Comparison of ENCODE assay signal across 1 cellular context in the genomic region with DNA sequence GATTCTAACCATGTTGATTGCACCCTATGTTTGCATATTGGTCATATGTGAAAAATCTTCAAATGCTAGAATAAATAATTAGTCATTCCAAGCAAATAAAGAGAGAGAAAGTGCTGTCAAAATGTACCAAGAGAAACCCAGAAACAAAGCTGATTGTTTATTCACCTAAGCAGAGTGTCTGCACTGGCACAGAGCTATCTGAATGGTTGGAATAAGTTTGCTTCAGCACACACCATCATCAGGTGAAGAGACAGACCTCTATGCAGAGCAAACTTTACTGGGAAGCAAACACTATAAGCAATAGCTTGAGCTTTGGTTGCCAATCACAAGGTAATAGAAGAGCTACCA.
TF ChIP-seq lines count a peak whose summit lies in the region.

No MANE protein-coding gene starts in this region.

TF ChIP-seq in HCT116, 20 proteins besides CTCF, POLR2A, EP300 and RAD21 (continued from another document):
- TF ChIP-seq EZH2 (IDR thresholded peaks at IDR 0.05) = no peak
- TF ChIP-seq YY1 (IDR thresholded peaks at IDR 0.05; ENCODE audit: extremely low read depth, insufficient replicate concordance, low read depth, low read length) = no peak
- TF ChIP-seq, protein P1, sequence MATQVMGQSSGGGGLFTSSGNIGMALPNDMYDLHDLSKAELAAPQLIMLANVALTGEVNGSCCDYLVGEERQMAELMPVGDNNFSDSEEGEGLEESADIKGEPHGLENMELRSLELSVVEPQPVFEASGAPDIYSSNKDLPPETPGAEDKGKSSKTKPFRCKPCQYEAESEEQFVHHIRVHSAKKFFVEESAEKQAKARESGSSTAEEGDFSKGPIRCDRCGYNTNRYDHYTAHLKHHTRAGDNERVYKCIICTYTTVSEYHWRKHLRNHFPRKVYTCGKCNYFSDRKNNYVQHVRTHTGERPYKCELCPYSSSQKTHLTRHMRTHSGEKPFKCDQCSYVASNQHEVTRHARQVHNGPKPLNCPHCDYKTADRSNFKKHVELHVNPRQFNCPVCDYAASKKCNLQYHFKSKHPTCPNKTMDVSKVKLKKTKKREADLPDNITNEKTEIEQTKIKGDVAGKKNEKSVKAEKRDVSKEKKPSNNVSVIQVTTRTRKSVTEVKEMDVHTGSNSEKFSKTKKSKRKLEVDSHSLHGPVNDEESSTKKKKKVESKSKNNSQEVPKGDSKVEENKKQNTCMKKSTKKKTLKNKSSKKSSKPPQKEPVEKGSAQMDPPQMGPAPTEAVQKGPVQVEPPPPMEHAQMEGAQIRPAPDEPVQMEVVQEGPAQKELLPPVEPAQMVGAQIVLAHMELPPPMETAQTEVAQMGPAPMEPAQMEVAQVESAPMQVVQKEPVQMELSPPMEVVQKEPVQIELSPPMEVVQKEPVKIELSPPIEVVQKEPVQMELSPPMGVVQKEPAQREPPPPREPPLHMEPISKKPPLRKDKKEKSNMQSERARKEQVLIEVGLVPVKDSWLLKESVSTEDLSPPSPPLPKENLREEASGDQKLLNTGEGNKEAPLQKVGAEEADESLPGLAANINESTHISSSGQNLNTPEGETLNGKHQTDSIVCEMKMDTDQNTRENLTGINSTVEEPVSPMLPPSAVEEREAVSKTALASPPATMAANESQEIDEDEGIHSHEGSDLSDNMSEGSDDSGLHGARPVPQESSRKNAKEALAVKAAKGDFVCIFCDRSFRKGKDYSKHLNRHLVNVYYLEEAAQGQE (IDR thresholded peaks at IDR 0.05; ENCODE audit: low read depth) = no peak
- no peak for TF ChIP-seq SRF (IDR thresholded peaks at IDR 0.05; ENCODE audit: low read depth)
- TF ChIP-seq EZH2phosphoT487 (IDR thresholded peaks at IDR 0.05; ENCODE audit: borderline replicate concordance) = no peak
- no peak for TF ChIP-seq POLR2AphosphoS5 (IDR thresholded peaks at IDR 0.05; ENCODE audit: low read depth, low read length)
- TF ChIP-seq ZFX (IDR thresholded peaks at IDR 0.05) = no peak
- no peak for TF ChIP-seq SIN3A (IDR thresholded peaks at IDR 0.05; ENCODE audit: low read depth)
- no peak for TF ChIP-seq JUND (IDR thresholded peaks at IDR 0.05)
- no peak for TF ChIP-seq MAX (IDR thresholded peaks at IDR 0.05)
- TF ChIP-seq ZNF274 (IDR thresholded peaks at IDR 0.05; ENCODE audit: low read depth, low read length) = no peak
- no peak for TF ChIP-seq SP1 (IDR thresholded peaks at IDR 0.05; ENCODE audit: low read depth)
- no peak for TF ChIP-seq CBX3 (IDR thresholded peaks at IDR 0.05; ENCODE audit: low read depth)
